26 cellular contexts compared by ENCODE assay signal in genomic region chr10:58444876-58445275, GRCh38.
"Had no signal": no experiment of that assay in that cellular context is flagged by ENCODE, and none has a peak within 500 bp of the region (broad histone marks: within the 10 kb centered on the region; RNA-seq: fewer than 3 reads in every experiment).

No MANE protein-coding gene starts in this region.

- H3K9me3 Mint-ChIP-seq: activated T-helper 1 cell treated with anti-CD3 and anti-CD28 coated beads, Interleukin-12 subunit alpha, Interleukin-12 subunit beta, Interleukin-2, Interleukin-4 antibody, amounts not matched to agents 30 ng/mL and 10 ng/mL and 1 ng/mL, durations not matched to agents 14 hours and 24 hours and 36 hours had no signal

- H3K4me1 Mint-ChIP-seq: activated CD4-positive, alpha-beta T cell treated with anti-CD3 and anti-CD28 coated beads, Interleukin-2, amount 10 ng/mL, durations not matched to agents 7 days and 5 days; central memory CD8-positive, alpha-beta T cell; naive thymus-derived CD4-positive, alpha-beta T cell had no signal

- H3K4me1 ChIP-seq: adrenal gland, ascending aorta, colonic mucosa, esophagus muscularis mucosa, gastrocnemius medialis, lower lobe of right lung, prostate gland, upper lobe of left lung had no signal

- H3K27ac Mint-ChIP-seq: activated CD4-positive, alpha-beta T cell treated with anti-CD3 and anti-CD28 coated beads, Interleukin-2, amount 10 ng/mL, durations not matched to agents 7 days and 5 days; activated CD8-positive, alpha-beta T cell treated with anti-CD3 and anti-CD28 coated beads, Interleukin-2, amount 10 ng/mL, durations not matched to agents 7 days and 5 days; activated naive CD4-positive, alpha-beta T cell treated with anti-CD3 and anti-CD28 coated beads, Interleukin-2, amount 50 U/mL, for 72 hours; activated T-helper 1 cell treated with anti-CD3 and anti-CD28 coated beads, Interleukin-12 subunit alpha, Interleukin-12 subunit beta, Interleukin-2, Interleukin-4 antibody, amounts not matched to agents 30 ng/mL and 10 ng/mL and 1 ng/mL, durations not matched to agents 14 hours and 24 hours and 36 hours; naive thymus-derived CD4-positive, alpha-beta T cell had no signal

- H3K4me3 ChIP-seq: adrenal gland, ascending aorta, colonic mucosa, dorsolateral prefrontal cortex, esophagus muscularis mucosa, gastrocnemius medialis, lower lobe of right lung, ovary, prostate gland, thoracic aorta, upper lobe of left lung had no signal

- H3K9me3 ChIP-seq: adrenal gland, ascending aorta, colonic mucosa, gastrocnemius medialis, lower lobe of right lung, ovary, prostate gland, thoracic aorta had no signal

- H3K27me3 Mint-ChIP-seq: activated CD4-positive, alpha-beta T cell treated with anti-CD3 and anti-CD28 coated beads, Interleukin-2, amount 10 ng/mL, durations not matched to agents 7 days and 5 days had no signal

- H3K27ac ChIP-seq: adrenal gland, ascending aorta, brain microvascular endothelial cell, colonic mucosa, dorsolateral prefrontal cortex, esophagus muscularis mucosa, gastrocnemius medialis, lower lobe of right lung, ovary, prostate gland, thoracic aorta, upper lobe of left lung, WERI-Rb-1 had no signal

- H3K27me3 ChIP-seq: adrenal gland, ascending aorta, brain microvascular endothelial cell, colonic mucosa, dorsolateral prefrontal cortex, gastrocnemius medialis, ovary, upper lobe of left lung had no signal

- DNase-seq: activated CD4-positive, alpha-beta T cell treated with anti-CD3 and anti-CD28 coated beads, Interleukin-2, amount 10 ng/mL, durations not matched to agents 7 days and 5 days; activated CD4-positive, CD25-positive, alpha-beta regulatory T cell treated with anti-CD3 and anti-CD28 coated beads, Interleukin-2, amount 50 U/mL, for 72 hours; activated CD8-positive, alpha-beta T cell treated with anti-CD3 and anti-CD28 coated beads, Interleukin-2, amount 10 ng/mL, durations not matched to agents 7 days and 5 days; adrenal gland; brain microvascular endothelial cell; colonic mucosa; dorsolateral prefrontal cortex; gastrocnemius medialis; head of caudate nucleus; islet precursor cell; left colon; lower lobe of right lung; naive thymus-derived CD4-positive, alpha-beta T cell; ovary; stimulated activated CD4-positive, alpha-beta T cell treated with anti-CD3 and anti-CD28 coated beads, Interleukin-4, amount 100 ng/mL, for 24 hours; stimulated activated naive CD4-positive, alpha-beta T cell treated with Interleukin-2 at 50 U/mL for 16 hours; T-helper 1 cell; upper lobe of left lung; WERI-Rb-1 had no signal

- H3K36me3 ChIP-seq: adrenal gland, ascending aorta, brain microvascular endothelial cell, colonic mucosa, esophagus muscularis mucosa, gastrocnemius medialis, lower lobe of right lung, ovary, prostate gland, thoracic aorta, upper lobe of left lung, WERI-Rb-1 had no signal

- ATAC-seq: activated CD8-positive, alpha-beta T cell treated with anti-CD3 and anti-CD28 coated beads, Interleukin-2, amount 10 ng/mL, durations not matched to agents 7 days and 5 days; activated naive CD4-positive, alpha-beta T cell treated with anti-CD3 and anti-CD28 coated beads, Interleukin-2, amount 50 U/mL, for 72 hours; gastrocnemius medialis; left colon; lower lobe of right lung; naive thymus-derived CD4-positive, alpha-beta T cell had no signal

- H3K4me3 Mint-ChIP-seq: activated CD4-positive, alpha-beta T cell treated with anti-CD3 and anti-CD28 coated beads, Interleukin-2, amount 10 ng/mL, durations not matched to agents 7 days and 5 days; activated CD8-positive, alpha-beta T cell treated with anti-CD3 and anti-CD28 coated beads, Interleukin-2, amount 10 ng/mL, durations not matched to agents 7 days and 5 days; activated T-helper 1 cell treated with anti-CD3 and anti-CD28 coated beads, Interleukin-12 subunit alpha, Interleukin-12 subunit beta, Interleukin-2, Interleukin-4 antibody, amounts not matched to agents 30 ng/mL and 10 ng/mL and 1 ng/mL, durations not matched to agents 14 hours and 24 hours and 36 hours; central memory CD8-positive, alpha-beta T cell; naive thymus-derived CD4-positive, alpha-beta T cell had no signal
